ENCODE assay signal across 1 cellular context in genomic region chr2:207625014-207625755, GRCh38.
A peak's percentile ranks its signal among the peaks of the same experiment; 100 is the strongest.
TF ChIP-seq lines count a peak whose summit lies in the region.

Gene METTL21A (minus strand): TSS chr2:207625394. CDS start chr2:207624375, 1,019 bp downstream.

TF ChIP-seq in HepG2, 621 proteins besides CTCF, POLR2A, EP300 and RAD21 (continued from another document and continues in another):
- TF ChIP-seq ZNF784 (CRISPR knock-in tag; IDR thresholded peaks at IDR 0.05; ENCODE audit: borderline replicate concordance) (peak; percentile 37; the same call in 1 of the 2 replicates), ZNF503 (CRISPR knock-in tag; IDR thresholded peaks at IDR 0.05) (peak; percentile 63; the same call in 1 of the 2 replicates), SIN3B (IDR thresholded peaks at IDR 0.05; ENCODE audit: low read length) (no peak), ZNF557 (CRISPR knock-in tag; IDR thresholded peaks at IDR 0.05) (peak; percentile 72; the same call in 1 of the 2 replicates), ATF5 (CRISPR knock-in tag; IDR thresholded peaks at IDR 0.05; ENCODE audit: low read depth) (peak; percentile 60; the same call in 1 of the 2 replicates), MED13 (CRISPR knock-in tag; IDR thresholded peaks at IDR 0.05) (peak; percentile 77; the same call in 1 of the 2 replicates), SAFB2 (CRISPR knock-in tag; IDR thresholded peaks at IDR 0.05; ENCODE audit: borderline replicate concordance, low read depth) (peak; percentile 94; the same call in 1 of the 2 replicates), NCOA2 (CRISPR knock-in tag; IDR thresholded peaks at IDR 0.05) (peak; percentile 60), ZNF317 (CRISPR knock-in tag; IDR thresholded peaks at IDR 0.05) (no peak), ZC3H4 (CRISPR knock-in tag; IDR thresholded peaks at IDR 0.05; ENCODE audit: borderline replicate concordance) (no peak; the same call in 1 of the 2 replicates), HOXD1 (CRISPR knock-in tag; IDR thresholded peaks at IDR 0.05) (peak; percentile 90), ZSCAN30 (CRISPR knock-in tag; IDR thresholded peaks at IDR 0.05) (peak; percentile 97), FOSL1 (CRISPR knock-in tag; IDR thresholded peaks at IDR 0.05; ENCODE audit: borderline replicate concordance) (0 out of 2 replicates have a peak, but pooled peaks have one; percentile 32), ZNF251 (CRISPR knock-in tag; IDR thresholded peaks at IDR 0.05) (no peak), TEAD3 (CRISPR knock-in tag; optimal IDR thresholded peaks at IDR 0.05; ENCODE audit: borderline replicate concordance) (peak; percentile 63), NFKBIZ (CRISPR knock-in tag; IDR thresholded peaks at IDR 0.05) (peak; percentile 94), XRCC5 (optimal IDR thresholded peaks at IDR 0.05; ENCODE audit: low read length) (peak; percentile 73), ZFP41 (CRISPR knock-in tag; IDR thresholded peaks at IDR 0.05; ENCODE audit: borderline replicate concordance) (no peak), ZNF768 (CRISPR knock-in tag; IDR thresholded peaks at IDR 0.05) (no peak), ZNF678 (CRISPR knock-in tag; IDR thresholded peaks at IDR 0.05) (no peak; the same call in 1 of the 2 replicates), TBL1XR1 (IDR thresholded peaks at IDR 0.05; ENCODE audit: borderline replicate concordance, low read length, partially characterized antibody) (peak; percentile 8), ZNF382 (CRISPR knock-in tag; IDR thresholded peaks at IDR 0.05; ENCODE audit: borderline replicate concordance) (no peak), WIZ (CRISPR knock-in tag; IDR thresholded peaks at IDR 0.05) (no peak), TOE1 (CRISPR knock-in tag; IDR thresholded peaks at IDR 0.05) (peak; percentile 76), ZXDC (CRISPR knock-in tag; IDR thresholded peaks at IDR 0.05) (peak; percentile 92), U2AF1 (optimal IDR thresholded peaks at IDR 0.05; ENCODE audit: low read depth, low read length) (peak; percentile 29), PHF8 (CRISPR knock-in tag; IDR thresholded peaks at IDR 0.05) (peak; percentile 75), FOXJ3 (CRISPR knock-in tag; IDR thresholded peaks at IDR 0.05; ENCODE audit: borderline replicate concordance) (peak; percentile 69; the same call in 1 of the 2 replicates), HOXA9 (CRISPR knock-in tag; IDR thresholded peaks at IDR 0.05; ENCODE audit: borderline replicate concordance) (no peak; the same call in 1 of the 2 replicates), ZFP90 (CRISPR knock-in tag; IDR thresholded peaks at IDR 0.05; ENCODE audit: borderline replicate concordance) (peak; percentile 92), PPARG (CRISPR knock-in tag; conservative IDR thresholded peaks at IDR 0.05) (peak; percentile 49), ZNF354B (CRISPR knock-in tag; IDR thresholded peaks at IDR 0.05) (peak; percentile 88; the same call in 1 of the 2 replicates), MED1 (CRISPR knock-in tag; IDR thresholded peaks at IDR 0.05) (peak; percentile 88), IRX3 (CRISPR knock-in tag; IDR thresholded peaks at IDR 0.05; ENCODE audit: borderline replicate concordance, low read depth) (peak; percentile 25; the same call in 1 of the 2 replicates), THAP7 (CRISPR knock-in tag; IDR thresholded peaks at IDR 0.05) (no peak), ETS1 (CRISPR knock-in tag; IDR thresholded peaks at IDR 0.05) (no peak; the same call in none of the 2 replicates), RCOR2 (CRISPR knock-in tag; IDR thresholded peaks at IDR 0.05) (no peak; the same call in 1 of the 2 replicates), HNRNPH1 (optimal IDR thresholded peaks at IDR 0.05; ENCODE audit: low read depth, low read length) (no peak), KLF13 (CRISPR knock-in tag; IDR thresholded peaks at IDR 0.05) (no peak; the same call in 1 of the 2 replicates), ZNF549 (CRISPR knock-in tag; IDR thresholded peaks at IDR 0.05) (peak; percentile 27; the same call in 1 of the 2 replicates), AFF4 (CRISPR knock-in tag; IDR thresholded peaks at IDR 0.05) (no peak), PHF5A (CRISPR knock-in tag; IDR thresholded peaks at IDR 0.05; ENCODE audit: low read depth, unreplicated experiment) (peak; percentile 80), JDP2 (CRISPR knock-in tag; IDR thresholded peaks at IDR 0.05; ENCODE audit: borderline replicate concordance) (no peak), BCLAF1 (IDR thresholded peaks at IDR 0.05) (no peak), NR3C1 (CRISPR knock-in tag; IDR thresholded peaks at IDR 0.05) (no peak), ZBTB3 (CRISPR knock-in tag; IDR thresholded peaks at IDR 0.05; ENCODE audit: borderline replicate concordance, low read depth) (peak; percentile 91), ZNF232 (CRISPR knock-in tag; IDR thresholded peaks at IDR 0.05; ENCODE audit: borderline replicate concordance) (peak; percentile 87; the same call in 1 of the 2 replicates), BRF2 (CRISPR knock-in tag; IDR thresholded peaks at IDR 0.05) (no peak; the same call in 1 of the 2 replicates), ZKSCAN1 (IDR thresholded peaks at IDR 0.05; ENCODE audit: low read length) (no peak), ZNF547 (CRISPR knock-in tag; IDR thresholded peaks at IDR 0.05) (peak; percentile 29; the same call in 1 of the 2 replicates), ZNF550 (CRISPR knock-in tag; IDR thresholded peaks at IDR 0.05; ENCODE audit: borderline replicate concordance) (no peak), ZNF629 (CRISPR knock-in tag; conservative IDR thresholded peaks at IDR 0.05) (peak; percentile 53), ZNF660 (CRISPR knock-in tag; IDR thresholded peaks at IDR 0.05; ENCODE audit: borderline replicate concordance, low read depth) (no peak), GZF1 (CRISPR knock-in tag; IDR thresholded peaks at IDR 0.05) (peak; percentile 99), MTF2 (CRISPR knock-in tag; IDR thresholded peaks at IDR 0.05; ENCODE audit: borderline replicate concordance) (peak; percentile 95)
